Comparison of ENCODE assay signal across 8 cellular contexts in genomic region chr17:43399839-43400328, GRCh38. TPM values are rescaled to one million over a fixed set of nuclear protein-coding genes. Genes with fewer than 3 reads are reported as not detected.
A peak's percentile ranks its signal among the peaks of the same experiment; 100 is the strongest.
DNase-seq lines count a peak whose midpoint lies in the region; ATAC-seq, FAIRE-seq and TF ChIP-seq lines count a peak whose summit lies in the region.

No MANE protein-coding gene starts in this region.

- DNase-seq in GM23248 (no peak), heart left ventricle (peak in 1 of 5 donors; percentile 69), germinal center (ENCODE audit: low spot score) (no peak), AML-193 (lab: John Stamatoyannopoulos, UW) (no peak), HT-29 (ENCODE audit: low spot score) (no peak), H54 (ENCODE audit: insufficient read length, low spot score) (no peak)
- no peak for DNase-seq in activated CD4-positive, alpha-beta memory T cell treated with anti-CD3 and anti-CD28 coated beads, Interleukin-2, amount 10 ng/mL, durations not matched to agents 7 days and 5 days

- 92 to 93% methylated on average over 25 to 26 of the region's 28 CpGs for WGBS in GM23248 (ENCODE audit: low coverage in 1 of 2, low lambda C conversion rate in 2 of 2, missing lambda C conversion rate in 2 of 2), 2 experiments
- WGBS in heart left ventricle, 4 donors = 54 to 62% (median 60%) methylated on average over 26 to 28 of the region's 28 CpGs

- H3K27ac Mint-ChIP-seq in activated CD4-positive, alpha-beta memory T cell treated with anti-CD3 and anti-CD28 coated beads, Interleukin-2, amount 10 ng/mL, durations not matched to agents 7 days and 5 days = no peak overlapping the region

- no peak overlapping the region for H2AFZ ChIP-seq in GM23248

- TF ChIP-seq POLR2A in heart left ventricle (IDR thresholded peaks at IDR 0.05) (no peak), H54 (IDR thresholded peaks at IDR 0.05; ENCODE audit: low read depth, low read length) (no peak)

- POLR2A ChIA-PET in activated CD4-positive, alpha-beta memory T cell treated with anti-CD3 and anti-CD28 coated beads, Interleukin-2, amount 10 ng/mL, durations not matched to agents 7 days and 5 days (lab: Charles Lee) = interaction anchor here (4.2 to 20.5 kb wide), 2 partner anchors 12 to 35 kb away, joined by 43 to 903 read pairs; no protein-coding TSS in a partner anchor

- H3F3A ChIP-seq in GM23248 (ENCODE audit: insufficient read depth) = peaks cover 26% of the 10 kb centered on the region

- intact Hi-C loops in heart left ventricle (cut with DNase I) = loop anchor here in 1 of 10 donors (5.0 kb wide), 1 partner anchor 62 kb away; no protein-coding TSS in a partner anchor

- peak overlapping the region; percentile 88 for H3K4me3 Mint-ChIP-seq in activated CD4-positive, alpha-beta memory T cell treated with anti-CD3 and anti-CD28 coated beads, Interleukin-2, amount 10 ng/mL, durations not matched to agents 7 days and 5 days

- no peaks in the 10 kb centered on the region for H3K36me3 Mint-ChIP-seq in activated CD4-positive, alpha-beta memory T cell treated with anti-CD3 and anti-CD28 coated beads, Interleukin-2, amount 10 ng/mL, durations not matched to agents 7 days and 5 days (ENCODE audit: low read depth)

- peak overlapping the region; percentile 88 for H3K4me3 ChIP-seq in GM23248
- H3K4me3 ChIP-seq in heart left ventricle = peak overlapping the region; percentile 64 to 93 (median 76)
- peak overlapping the region; percentile 90 for H3K4me3 ChIP-seq in rectal smooth muscle tissue (ENCODE audit: low read length)

- peaks cover 16% of the 10 kb centered on the region for H3K4me1 ChIP-seq in GM23248 (ENCODE audit: insufficient read depth)
- H3K4me1 ChIP-seq in heart left ventricle = peaks cover 0 to 42% (median 18%) of the 10 kb centered on the region in 12 donors
- H3K4me1 ChIP-seq in rectal smooth muscle tissue (ENCODE audit: control insufficient read depth, insufficient read depth, low read length) = peaks cover 19% of the 10 kb centered on the region

- in situ Hi-C loops in GM23248 (cut with MboI) = loop anchor here (5.0 kb wide), 1 partner anchor 82 kb away; the partner anchor contains the start of gene DHX8

- CTCF ChIA-PET in activated CD4-positive, alpha-beta memory T cell treated with anti-CD3 and anti-CD28 coated beads, Interleukin-2, amount 10 ng/mL, durations not matched to agents 7 days and 5 days (lab: Charles Lee) = interaction anchor here (2.3 to 11.0 kb wide), 2 partner anchors 12 to 83 kb away, joined by 12 to 239 read pairs; partner anchors contain the start of gene DHX8

- H3K9me3 Mint-ChIP-seq in activated CD4-positive, alpha-beta memory T cell treated with anti-CD3 and anti-CD28 coated beads, Interleukin-2, amount 10 ng/mL, durations not matched to agents 7 days and 5 days = no peaks in the 10 kb centered on the region

- H3K27me3 Mint-ChIP-seq in activated CD4-positive, alpha-beta memory T cell treated with anti-CD3 and anti-CD28 coated beads, Interleukin-2, amount 10 ng/mL, durations not matched to agents 7 days and 5 days = no peaks in the 10 kb centered on the region

- H3K9me3 ChIP-seq in GM23248 (ENCODE audit: low read depth) (no peaks in the 10 kb centered on the region), heart left ventricle (no peaks in the 10 kb centered on the region)

- ATAC-seq in heart left ventricle = peak in 2 of 4 donors; percentile 18 to 20

- H4K20me1 ChIP-seq in GM23248 (ENCODE audit: insufficient read depth) = no peaks in the 10 kb centered on the region

- H3K27me3 ChIP-seq in GM23248 (replicated peaks; ENCODE audit: insufficient read depth) = no peaks in the 10 kb centered on the region
- H3K27me3 ChIP-seq in heart left ventricle = no peaks in the 10 kb centered on the region
- H3K27me3 ChIP-seq in rectal smooth muscle tissue (ENCODE audit: control insufficient read depth, insufficient read depth, low read length) = no peaks in the 10 kb centered on the region

- peak overlapping the region; percentile 99 for H3K4me2 ChIP-seq in GM23248 (ENCODE audit: unreplicated experiment)

- no peak for FAIRE-seq in H54 (lab: Jason Lieb, UNC)

- H3K27ac ChIP-seq in GM23248 (peak overlapping the region; percentile 98), heart left ventricle (peak overlapping the region in 8 of 12 donors; percentile 52 to 94 (median 83)), rectal smooth muscle tissue (ENCODE audit: low read depth, low read length) (peak overlapping the region; percentile 95)

- TF ChIP-seq CTCF in heart left ventricle (IDR thresholded peaks at IDR 0.05) = no peak

- H3K36me3 ChIP-seq in GM23248 (ENCODE audit: low read depth) (peaks cover 8% of the 10 kb centered on the region), heart left ventricle (no peaks in the 10 kb centered on the region), rectal smooth muscle tissue (ENCODE audit: control insufficient read depth, insufficient read depth, low read length) (peaks cover 3% of the 10 kb centered on the region)

- peak overlapping the region; percentile 97 for H3K9ac ChIP-seq in GM23248
- H3K9ac ChIP-seq in rectal smooth muscle tissue (ENCODE audit: low read length) = peak overlapping the region; percentile 43

- peaks cover 35% of the 10 kb centered on the region for H3K79me2 ChIP-seq in GM23248 (ENCODE audit: insufficient read depth)

- H3K4me1 Mint-ChIP-seq in activated CD4-positive, alpha-beta memory T cell treated with anti-CD3 and anti-CD28 coated beads, Interleukin-2, amount 10 ng/mL, durations not matched to agents 7 days and 5 days = peaks cover 47% of the 10 kb centered on the region

- no peaks in the 10 kb centered on the region for H3K9me2 ChIP-seq in GM23248 (ENCODE audit: insufficient read depth)

RNA-seq across cellular contexts. Expression of gene ARL4D, which starts 1.1 kb away (rescaled TPM):
- total RNA-seq in GM23248 (2014; rRNA removed; shearing (Covaris generic)) = 23.0 and 27.8 TPM in 2 replicates
- polyA plus RNA-seq in GM23248 (2016; fragmentation: Nextera tagmentation; extraction: Ambion mirVana) = 49.4 and 50.4 TPM in 2 replicates
- total RNA-seq in activated CD4-positive, alpha-beta memory T cell treated with anti-CD3 and anti-CD28 coated beads, Interleukin-2, amount 10 ng/mL, durations not matched to agents 7 days and 5 days = 1 to 10 TPM; 5.5 to 6.4 TPM
- 10 to 100 TPM in 1 of 9 donors, 1 to 10 TPM in 8; 2.2 to 16.2 (median 4.0) TPM for total RNA-seq in heart left ventricle
- polyA plus RNA-seq in heart left ventricle = 1 to 10 TPM; 5.6 to 8.7 TPM
- total RNA-seq in HT-29 (2014; rRNA removed; shearing (Covaris generic)) = 2.6 and 2.8 TPM in 2 replicates
